Comparison of ENCODE assay signal across 8 cellular contexts in genomic region chr3:27821609-27822008, GRCh38.
DNase-seq lines count a peak whose midpoint lies in the region; ATAC-seq, FAIRE-seq and TF ChIP-seq lines count a peak whose summit lies in the region.
"Not testable (repeated sequence)": the region's sequence is repeated elsewhere in the genome, so short reads cannot be mapped to it uniquely, and the experiment has no call there.

No MANE protein-coding gene starts in this region.

- not testable (repeated sequence) for H4K20me1 ChIP-seq in GM23338 (replicated peaks; ENCODE audit: insufficient read depth); K562 (replicated peaks; ENCODE audit: control insufficient read depth, insufficient read depth, low read length)

- H3K9ac ChIP-seq in HUES6 (ENCODE audit: low read length) = peak overlapping the region; percentile 19
- not testable (repeated sequence) for H3K9ac ChIP-seq in NT2/D1 (ENCODE audit: insufficient read length, low read depth); K562 (ENCODE audit: insufficient read depth in 1 of 2, low read depth in 2 of 2, low read length in 2 of 2); endodermal cell (ENCODE audit: extremely low read depth, low read length, poor library complexity, severe bottlenecking); iPS-18a (ENCODE audit: low read length)

- CTCF ChIA-PET in K562 (lab: Yijun Ruan, JAX; ENCODE audit: low intra/inter-chr PET ratio) = not testable (repeated sequence)

- H3K4me3 ChIP-seq in GM23338 (peak overlapping the region; percentile 46), HUES6 (ENCODE audit: low read depth, low read length) (peak overlapping the region; percentile 55), NT2/D1 (ENCODE audit: insufficient read length, low read depth) (peak overlapping the region; percentile 17), endodermal cell (ENCODE audit: low read length) (peak overlapping the region; percentile 62), iPS-18a (ENCODE audit: low read length) (peak overlapping the region; percentile 51)
- H3K4me3 ChIP-seq in K562 = not testable (repeated sequence)

- H3K27me3 ChIP-seq in GM23338 (ENCODE audit: insufficient read depth) = peaks cover 21% of the 10 kb centered on the region
- H3K27me3 ChIP-seq in HUES6 (ENCODE audit: control insufficient read depth, insufficient read depth, low read length); NT2/D1 (ENCODE audit: insufficient read depth, insufficient read length); K562 (ENCODE audit: control insufficient read depth in 2 of 2, insufficient read depth in 2 of 2, low read length in 2 of 2); endodermal cell (ENCODE audit: control insufficient read depth, insufficient read depth, low read length, poor library complexity, severe bottlenecking); iPS-18a (ENCODE audit: control insufficient read depth, insufficient read depth, low read length): not testable (repeated sequence)

- POLR2A ChIA-PET in K562 (lab: Yijun Ruan, JAX) = not testable (repeated sequence)

- H3K9me2 ChIP-seq in GM23338 (ENCODE audit: insufficient read depth) = not testable (repeated sequence)

- peak overlapping the region; percentile 74; the same call in 1 of the 2 replicates for H3K27ac Mint-ChIP-seq in GM23338
- peak overlapping the region; percentile 94 for H3K27ac Mint-ChIP-seq in endodermal cell
- peak overlapping the region; percentile 97 for H3K27ac Mint-ChIP-seq in neural crest cell (ENCODE audit: unreplicated experiment)
- not testable (repeated sequence) for H3K27ac Mint-ChIP-seq in type B pancreatic cell

- not testable (repeated sequence) for TF ChIP-seq RAD21 in K562 (CRISPR knock-in tag; conservative IDR thresholded peaks at IDR 0.05 in 1 of 2, IDR thresholded peaks at IDR 0.05 in 1 of 2)

- not testable (repeated sequence) for H3K4me1 Mint-ChIP-seq in GM23338; type B pancreatic cell (ENCODE audit: unreplicated experiment)
- peaks cover 16% of the 10 kb centered on the region for H3K4me1 Mint-ChIP-seq in endodermal cell
- peaks cover 14% of the 10 kb centered on the region for H3K4me1 Mint-ChIP-seq in neural crest cell

- in situ Hi-C loops in K562 (cut with MboI) = not testable (repeated sequence)

- not testable (repeated sequence) for H3F3A ChIP-seq in GM23338 (replicated peaks; ENCODE audit: low read depth)

- H3K4me2 ChIP-seq in GM23338 = peak overlapping the region; percentile 61
- not testable (repeated sequence) for H3K4me2 ChIP-seq in K562 (ENCODE audit: insufficient read depth, low read length)

- H3K4me1 ChIP-seq in GM23338 (ENCODE audit: insufficient read depth); HUES6 (ENCODE audit: control insufficient read depth, insufficient read depth, low read length); NT2/D1 (ENCODE audit: insufficient read depth, insufficient read length); K562 (replicated peaks in 1 of 2; ENCODE audit: control insufficient read depth in 2 of 2, insufficient read depth in 2 of 2, low read length in 2 of 2); endodermal cell (ENCODE audit: control insufficient read depth, insufficient read depth, low read length); iPS-18a (ENCODE audit: control insufficient read depth, low read depth, low read length): not testable (repeated sequence)

- not testable (repeated sequence) for H3K27me3 Mint-ChIP-seq in GM23338 (ENCODE audit: insufficient read depth, low read depth, poor library complexity); endodermal cell (ENCODE audit: insufficient read depth); neural crest cell (ENCODE audit: low read depth); type B pancreatic cell

- not testable (repeated sequence) for H3K36me3 ChIP-seq in GM23338 (ENCODE audit: insufficient read depth); HUES6 (ENCODE audit: control insufficient read depth, insufficient read depth, low read length); K562 (ENCODE audit: control insufficient read depth, insufficient read depth, low read length); endodermal cell (ENCODE audit: control insufficient read depth, insufficient read depth, low read length); iPS-18a (ENCODE audit: control insufficient read depth, low read depth, low read length)
- H3K36me3 ChIP-seq in NT2/D1 (ENCODE audit: insufficient read depth, insufficient read length, low read length) = peaks cover 18% of the 10 kb centered on the region

- not testable (repeated sequence) for H2AFZ ChIP-seq in GM23338
- H2AFZ ChIP-seq in K562 (ENCODE audit: low read depth, low read length) = peak overlapping the region; percentile 48; the same call in 1 of the 2 replicates

- H3K27ac ChIP-seq in GM23338 (ENCODE audit: low read depth); HUES6 (ENCODE audit: low read depth, low read length); endodermal cell (ENCODE audit: low read depth, low read length); iPS-18a (ENCODE audit: low read length): not testable (repeated sequence)
- peak overlapping the region; percentile 40; the same call in 1 of the 3 replicates for H3K27ac ChIP-seq in K562 (ENCODE audit: extremely low read depth, low read depth, low read length)

- not testable (repeated sequence) for H3K9me3 ChIP-seq in HUES6 (ENCODE audit: control insufficient read depth, insufficient read depth, low read depth, low read length); K562 (replicated peaks; ENCODE audit: control insufficient read depth, insufficient read depth, low read depth, low read length); endodermal cell (ENCODE audit: control insufficient read depth, low read length); iPS-18a (ENCODE audit: control insufficient read depth, low read depth, low read length)
- H3K9me3 ChIP-seq in NT2/D1 (ENCODE audit: insufficient read depth, low read length) = peaks cover 13% of the 10 kb centered on the region; the same call in 1 of the 2 replicates

- FAIRE-seq in K562 (lab: Jason Lieb, UNC) = not testable (repeated sequence)

- H3K4me3 Mint-ChIP-seq in GM23338 = peak overlapping the region; percentile 74
- peak overlapping the region; percentile 66 for H3K4me3 Mint-ChIP-seq in endodermal cell
- H3K4me3 Mint-ChIP-seq in neural crest cell = peak overlapping the region; percentile 91
- peak overlapping the region; percentile 77 for H3K4me3 Mint-ChIP-seq in type B pancreatic cell

- intact Hi-C loops in K562 (cut with micrococcal nuclease) = not testable (repeated sequence)

- not testable (repeated sequence) for DNase-seq in GM23338 (ENCODE audit: low spot score); NT2/D1 (ENCODE audit: low read depth, low spot score); K562 (ENCODE audit: extremely low read depth in 1 of 4, low spot score in 3 of 4); endodermal cell; neural crest cell (ENCODE audit: low read depth, low spot score); type B pancreatic cell (ENCODE audit: extremely low spot score, unreplicated experiment)

- not testable (repeated sequence) for H3K36me3 Mint-ChIP-seq in GM23338 (ENCODE audit: low read depth); endodermal cell (ENCODE audit: low read depth); type B pancreatic cell
- H3K36me3 Mint-ChIP-seq in neural crest cell (ENCODE audit: low read depth) = peaks cover 13% of the 10 kb centered on the region

- WGBS in K562 (ENCODE audit: insufficient coverage, low coverage, missing lambda C conversion rate) = 4% methylated on average over 11 of the region's 23 CpGs
- WGBS in endodermal cell (ENCODE audit: insufficient coverage in 1 of 2, insufficient read length in 1 of 2), 2 experiments = 84 to 93% methylated on average over 3 to 12 of the region's 23 CpGs

- not testable (repeated sequence) for H3K79me2 ChIP-seq in GM23338 (replicated peaks; ENCODE audit: insufficient read depth); K562 (ENCODE audit: control insufficient read depth, insufficient read depth, low read length)

- not testable (repeated sequence) for ATAC-seq in GM23338, K562

- BruUV-seq in K562 (replicated peaks; lab: Mats Ljungman, UMichigan) = not testable (repeated sequence)

- H3K9me3 Mint-ChIP-seq in GM23338 (peaks cover 11% of the 10 kb centered on the region; the same call in 2 of the 3 replicates), endodermal cell (peaks cover 13% of the 10 kb centered on the region)
- not testable (repeated sequence) for H3K9me3 Mint-ChIP-seq in neural crest cell, type B pancreatic cell

- TF ChIP-seq EP300 in K562 (IDR thresholded peaks at IDR 0.05; ENCODE audit: low read length) = not testable (repeated sequence)

- H3K9me1 ChIP-seq in K562 (ENCODE audit: control insufficient read depth, insufficient read depth, low read length) = not testable (repeated sequence)

- not testable (repeated sequence) for TF ChIP-seq CTCF in GM23338 (conservative IDR thresholded peaks at IDR 0.05; ENCODE audit: low read depth in 2 of 2); K562 (IDR thresholded peaks at IDR 0.05 in 2 of 3, conservative IDR thresholded peaks at IDR 0.05 in 1 of 3; ENCODE audit: insufficient read depth in 2 of 3, low read depth in 1 of 3, low read length in 3 of 3); endodermal cell (conservative IDR thresholded peaks at IDR 0.05); neural crest cell (conservative IDR thresholded peaks at IDR 0.05); type B pancreatic cell (conservative IDR thresholded peaks at IDR 0.05)

- TF ChIP-seq POLR2A in K562 (conservative IDR thresholded peaks at IDR 0.05) = not testable (repeated sequence)

TF ChIP-seq in K562, 482 proteins besides CTCF, POLR2A, EP300 and RAD21:
- TF ChIP-seq TAF7 (tag; IDR thresholded peaks at IDR 0.05) = 0 out of 2 replicates have a peak, but pooled peaks have one; percentile 34
- 0 out of 2 replicates have a peak, but pooled peaks have one; percentile 31 for TF ChIP-seq ZBTB17 (CRISPR knock-in tag; IDR thresholded peaks at IDR 0.05)
